15 cellular contexts compared by ENCODE assay signal in genomic region chr11:8775341-8776133, GRCh38.
A peak's percentile ranks its signal among the peaks of the same experiment; 100 is the strongest.
DNase-seq lines count a peak whose midpoint lies in the region; ATAC-seq and TF ChIP-seq lines count a peak whose summit lies in the region.
"Had no signal": no experiment of that assay in that cellular context is flagged by ENCODE, and none has a peak within 500 bp of the region (broad histone marks: within the 10 kb centered on the region; RNA-seq: fewer than 3 reads in every experiment).

No MANE protein-coding gene starts in this region.

- no peak for TF ChIP-seq CTCF in endothelial cell (IDR thresholded peaks at IDR 0.05; ENCODE audit: unreplicated experiment)
- TF ChIP-seq CTCF in lower lobe of right lung (IDR thresholded peaks at IDR 0.05) = no peak
- TF ChIP-seq CTCF in suprapubic skin (IDR thresholded peaks at IDR 0.05) = no peak

- intact Hi-C loops in lower lobe of right lung (cut with DNase I) = no loop called here
- intact Hi-C loops in CD4-positive, alpha-beta memory T cell (cut with micrococcal nuclease) = no loop called here

- H3K4me3 ChIP-seq in lower lobe of right lung = no peak overlapping the region
- no peak overlapping the region for H3K4me3 ChIP-seq in suprapubic skin
- no peak overlapping the region for H3K4me3 ChIP-seq in CD4-positive, alpha-beta memory T cell (ENCODE audit: low read length in 2 of 2)

- POLR2A ChIA-PET in CD4-positive, alpha-beta memory T cell (lab: Charles Lee; ENCODE audit: partially characterized antibody) = no interaction called here

- whole genome bisulfite sequencing in suprapubic skin = 70% methylated on average over 5 of the region's 5 CpGs

- no peaks in the 10 kb centered on the region for H3K27me3 ChIP-seq in lower lobe of right lung (ENCODE audit: low read depth)
- H3K27me3 ChIP-seq in suprapubic skin = no peaks in the 10 kb centered on the region
- no peaks in the 10 kb centered on the region for H3K27me3 ChIP-seq in CD4-positive, alpha-beta memory T cell (ENCODE audit: insufficient read depth, low read length)

- DNase-seq in LHCN-M2 (ENCODE audit: low read depth) = peak; percentile 35
- DNase-seq in endothelial cell (ENCODE audit: low spot score) = no peak
- no peak for DNase-seq in lower lobe of right lung
- DNase-seq in suprapubic skin (ENCODE audit: low spot score in 2 of 2) = no peak
- no peak for DNase-seq in CD4-positive, alpha-beta memory T cell
- no peak for DNase-seq in NCI-H345 treated with DMSO at 0.1 percent for 48 hours (lab: John Stamatoyannopoulos, UW; ENCODE audit: unreplicated experiment)
- no peak for DNase-seq in stimulated activated CD8-positive, alpha-beta memory T cell treated with anti-CD3 and anti-CD28 coated beads, Interleukin-4, amount 100 ng/mL, for 48 hours
- DNase-seq: activated CD8-positive, alpha-beta memory T cell treated with anti-CD3 and anti-CD28 coated beads, Interleukin-2, amount 50 U/mL, for 48 hours; effector CD8-positive, alpha-beta T cell; hippocampal formation; mesendoderm; NCI-H526; SHP77 treated with DMSO at 0.1 percent for 48 hours had no signal

- no peaks in the 10 kb centered on the region for H3K9me3 ChIP-seq in lower lobe of right lung
- no peaks in the 10 kb centered on the region for H3K9me3 ChIP-seq in suprapubic skin
- no peaks in the 10 kb centered on the region for H3K9me3 ChIP-seq in CD4-positive, alpha-beta memory T cell (ENCODE audit: control insufficient read depth in 1 of 2, low read length in 2 of 2)

- no peaks in the 10 kb centered on the region for H3K27me3 Mint-ChIP-seq in endothelial cell (ENCODE audit: unreplicated experiment)
- peaks cover 12% of the 10 kb centered on the region in 2 donors for H3K27me3 Mint-ChIP-seq in CD4-positive, alpha-beta memory T cell

- no peak for TF ChIP-seq EP300 in suprapubic skin (IDR thresholded peaks at IDR 0.05)

- no peak for TF ChIP-seq POLR2A in suprapubic skin (IDR thresholded peaks at IDR 0.05)

- peak overlapping the region; percentile 21 for H3K4me3 Mint-ChIP-seq in endothelial cell (ENCODE audit: unreplicated experiment)
- H3K4me3 Mint-ChIP-seq in CD4-positive, alpha-beta memory T cell = no peak overlapping the region

- H3K9me3 Mint-ChIP-seq in endothelial cell (ENCODE audit: unreplicated experiment) = no peaks in the 10 kb centered on the region
- no peaks in the 10 kb centered on the region for H3K9me3 Mint-ChIP-seq in CD4-positive, alpha-beta memory T cell

- CTCF ChIA-PET in CD4-positive, alpha-beta memory T cell (lab: Charles Lee; ENCODE audit: partially characterized antibody) = no interaction called here

- H3K4me1 ChIP-seq in lower lobe of right lung = peaks cover 23% of the 10 kb centered on the region
- peaks cover 56% of the 10 kb centered on the region for H3K4me1 ChIP-seq in suprapubic skin
- H3K4me1 ChIP-seq in CD4-positive, alpha-beta memory T cell (ENCODE audit: insufficient read depth, low read length) = no peaks in the 10 kb centered on the region

- H3K4me1 Mint-ChIP-seq in endothelial cell (ENCODE audit: unreplicated experiment) = peaks cover 13% of the 10 kb centered on the region
- H3K4me1 Mint-ChIP-seq in CD4-positive, alpha-beta memory T cell = no peaks in the 10 kb centered on the region

- ATAC-seq in lower lobe of right lung (peak; percentile 64 to 69), HG02870 (IDR thresholded peaks at IDR 0.05; ENCODE audit: unreplicated experiment) (no peak)

- peak overlapping the region; percentile 58 for H3K27ac ChIP-seq in lower lobe of right lung
- peak overlapping the region; percentile 68 for H3K27ac ChIP-seq in suprapubic skin
- no peak overlapping the region for H3K27ac ChIP-seq in CD4-positive, alpha-beta memory T cell (ENCODE audit: low read depth, low read length)
- H3K27ac ChIP-seq: VCaP had no signal

- H3K36me3 Mint-ChIP-seq in endothelial cell (ENCODE audit: low read depth, unreplicated experiment) = no peaks in the 10 kb centered on the region
- no peaks in the 10 kb centered on the region for H3K36me3 Mint-ChIP-seq in CD4-positive, alpha-beta memory T cell

- H3K27ac Mint-ChIP-seq in endothelial cell (ENCODE audit: unreplicated experiment) = no peak overlapping the region
- H3K27ac Mint-ChIP-seq in CD4-positive, alpha-beta memory T cell = no peak overlapping the region

- no peaks in the 10 kb centered on the region for H3K36me3 ChIP-seq in lower lobe of right lung
- H3K36me3 ChIP-seq in suprapubic skin = no peaks in the 10 kb centered on the region
- no peaks in the 10 kb centered on the region for H3K36me3 ChIP-seq in CD4-positive, alpha-beta memory T cell (ENCODE audit: insufficient read depth, low read length)
